In the genomic region with DNA sequence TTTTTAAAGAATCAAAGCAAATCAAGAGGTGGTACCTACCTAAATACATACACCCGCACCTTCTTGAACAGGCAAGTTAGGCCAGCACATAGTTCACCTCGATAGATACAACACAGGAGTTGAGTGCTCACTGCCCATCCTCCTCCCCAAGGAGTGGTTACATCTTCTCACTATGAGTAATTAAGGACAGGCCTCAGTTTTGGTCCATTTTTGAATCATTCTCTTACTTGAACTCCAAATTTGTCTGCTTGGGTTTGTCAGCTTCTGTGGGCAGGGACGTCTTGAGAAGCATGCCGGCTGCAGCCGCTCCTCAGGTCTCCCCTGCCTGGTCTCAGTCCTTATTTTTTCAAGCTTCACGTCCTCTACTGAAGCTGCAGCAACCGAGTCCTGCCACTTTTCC, we compare ENCODE assay signal across 11 cellular contexts.
DNase-seq lines count a peak whose midpoint lies in the region; ATAC-seq lines count a peak whose summit lies in the region.
"Had no signal": no experiment of that assay in that cellular context is flagged by ENCODE, and none has a peak within 500 bp of the region (broad histone marks: within the 10 kb centered on the region; RNA-seq: fewer than 3 reads in every experiment).

No MANE protein-coding gene starts in this region.

- peak; percentile 2 for DNase-seq in stimulated activated CD8-positive, alpha-beta memory T cell treated with anti-CD3 and anti-CD28 coated beads, Interleukin-4, amount 100 ng/mL, for 24 hours (ENCODE audit: low read depth)
- no peak for DNase-seq in stimulated activated CD8-positive, alpha-beta memory T cell treated with anti-CD3 and anti-CD28 coated beads, Interleukin-4, amount 100 ng/mL, for 48 hours
- DNase-seq in stimulated activated naive CD8-positive, alpha-beta T cell treated with anti-CD3 and anti-CD28 coated beads, Interleukin-15, amount 100 ng/mL, for 72 hours = peak; percentile 23 to 54
- DNase-seq in NCI-H1105 (lab: John Stamatoyannopoulos, UW) = no peak
- no peak for DNase-seq in NCI-H128 (lab: John Stamatoyannopoulos, UW; ENCODE audit: unreplicated experiment)
- DNase-seq in SK-N-DZ (ENCODE audit: low spot score) = no peak
- DNase-seq: heart right ventricle, mucosa of descending colon had no signal

- peaks cover 25 to 28% of the 10 kb centered on the region in 2 donors for H3K9me3 Mint-ChIP-seq in stimulated activated naive CD8-positive, alpha-beta T cell treated with anti-CD3 and anti-CD28 coated beads, Interleukin-15, amount 100 ng/mL, for 72 hours

- H3K4me3 Mint-ChIP-seq in stimulated activated naive CD8-positive, alpha-beta T cell treated with anti-CD3 and anti-CD28 coated beads, Interleukin-15, amount 100 ng/mL, for 72 hours = no peak overlapping the region

- H3K27me3 Mint-ChIP-seq in stimulated activated naive CD8-positive, alpha-beta T cell treated with anti-CD3 and anti-CD28 coated beads, Interleukin-15, amount 100 ng/mL, for 72 hours = peaks cover 33% of the 10 kb centered on the region

- ATAC-seq in GM21576 (IDR thresholded peaks at IDR 0.05; ENCODE audit: unreplicated experiment) = peak; percentile 71
- peak; percentile 72 for ATAC-seq in HG03196 (IDR thresholded peaks at IDR 0.05; ENCODE audit: unreplicated experiment)
- ATAC-seq in stimulated activated naive CD8-positive, alpha-beta T cell treated with anti-CD3 and anti-CD28 coated beads, Interleukin-15, amount 100 ng/mL, for 72 hours = peak; percentile 82
- ATAC-seq: heart right ventricle, mucosa of descending colon, Panc1 had no signal

- no peak overlapping the region for H3K27ac Mint-ChIP-seq in stimulated activated naive CD8-positive, alpha-beta T cell treated with anti-CD3 and anti-CD28 coated beads, Interleukin-15, amount 100 ng/mL, for 72 hours

- peaks cover 56% of the 10 kb centered on the region for H3K4me1 Mint-ChIP-seq in stimulated activated naive CD8-positive, alpha-beta T cell treated with anti-CD3 and anti-CD28 coated beads, Interleukin-15, amount 100 ng/mL, for 72 hours

Comparison
In these comparisons a context has a peak if more than half of its experiments do, and no peak if none do; other contexts are left out.
1. DNase-seq: peak in stimulated activated CD8-positive, alpha-beta memory T cell treated with anti-CD3 and anti-CD28 coated beads, Interleukin-4, amount 100 ng/mL, for 24 hours (single experiment) and stimulated activated naive CD8-positive, alpha-beta T cell treated with anti-CD3 and anti-CD28 coated beads, Interleukin-15, amount 100 ng/mL, for 72 hours (2 of 2); none in stimulated activated CD8-positive, alpha-beta memory T cell treated with anti-CD3 and anti-CD28 coated beads, Interleukin-4, amount 100 ng/mL, for 48 hours (single experiment), NCI-H1105 (single experiment), NCI-H128 (single experiment) and SK-N-DZ (single experiment).
2. Peak in every context shown above with its lines, with median percentiles within 50 percentile points of each other: ATAC-seq.